22 cellular contexts compared by ENCODE assay signal in genomic region chrX:43165343-43165920, GRCh38.
DNase-seq lines count a peak whose midpoint lies in the region; ATAC-seq lines count a peak whose summit lies in the region.
"Had no signal": no experiment of that assay in that cellular context is flagged by ENCODE, and none has a peak within 500 bp of the region (broad histone marks: within the 10 kb centered on the region; RNA-seq: fewer than 3 reads in every experiment).

No MANE protein-coding gene starts in this region.

- peaks cover 4% of the 10 kb centered on the region for H3K9me3 Mint-ChIP-seq in activated T-cell treated with anti-CD3 and anti-CD28 coated beads, Interleukin-2, amount 50 U/mL, for 4 hours
- H3K9me3 Mint-ChIP-seq in stimulated activated naive CD8-positive, alpha-beta T cell treated with anti-CD3 and anti-CD28 coated beads, Interleukin-15, Interleukin-2, amounts not matched to agents 100 ng/mL and 50 ng/mL, for 24 hours = peaks cover 4% of the 10 kb centered on the region

- H3K4me1 Mint-ChIP-seq in activated T-cell treated with anti-CD3 and anti-CD28 coated beads, Interleukin-2, amount 50 U/mL, for 4 hours (ENCODE audit: low read depth) = peaks cover 13% of the 10 kb centered on the region
- peaks cover 14% of the 10 kb centered on the region for H3K4me1 Mint-ChIP-seq in stimulated activated naive CD8-positive, alpha-beta T cell treated with anti-CD3 and anti-CD28 coated beads, Interleukin-15, Interleukin-2, amounts not matched to agents 100 ng/mL and 50 ng/mL, for 24 hours (ENCODE audit: low read depth)

- no peaks in the 10 kb centered on the region for H3K36me3 Mint-ChIP-seq in activated T-cell treated with anti-CD3 and anti-CD28 coated beads, Interleukin-2, amount 50 U/mL, for 4 hours (ENCODE audit: insufficient read depth)
- H3K36me3 Mint-ChIP-seq in stimulated activated naive CD8-positive, alpha-beta T cell treated with anti-CD3 and anti-CD28 coated beads, Interleukin-15, Interleukin-2, amounts not matched to agents 100 ng/mL and 50 ng/mL, for 24 hours (ENCODE audit: low read depth) = no peaks in the 10 kb centered on the region

- DNase-seq in activated T-cell treated with anti-CD3 and anti-CD28 coated beads for 48 hours (ENCODE audit: low read depth) (peak; percentile 1), activated T-cell treated with anti-CD3 and anti-CD28 coated beads for 4 hours (no peak), Ammon's horn (ENCODE audit: low spot score) (no peak), LoVo (ENCODE audit: low spot score) (no peak)
- no peak for DNase-seq in activated T-cell treated with anti-CD3 and anti-CD28 coated beads, Interleukin-2, amount 50 U/mL, for 4 hours
- peak; percentile 24 for DNase-seq in stimulated activated CD4-positive, alpha-beta T cell treated with anti-CD3 and anti-CD28 coated beads, Interleukin-15, amount 100 ng/mL, for 24 hours
- DNase-seq: dermis blood vessel endothelial cell, DMS79, gastrocnemius medialis, GDM1, H9, left cardiac atrium, NCI-H1105 treated with DMSO at 0.1 percent for 48 hours, NCI-H1930, NCI-H524, ovary, small intestine, T-helper 17 cell, trophoblast cell had no signal

- ATAC-seq in activated T-cell treated with anti-CD3 and anti-CD28 coated beads, Interleukin-2, amount 50 U/mL, for 4 hours = peak; percentile 73 to 86
- ATAC-seq: gastrocnemius medialis, left cardiac atrium, Right ventricle myocardium inferior, SK-N-SH treated with all-trans-retinoic acid at 6 μM for 48 hours, T-helper 17 cell had no signal

- H3K27me3 Mint-ChIP-seq in activated T-cell treated with anti-CD3 and anti-CD28 coated beads, Interleukin-2, amount 50 U/mL, for 4 hours (ENCODE audit: low read depth) = no peaks in the 10 kb centered on the region
- no peaks in the 10 kb centered on the region for H3K27me3 Mint-ChIP-seq in stimulated activated naive CD8-positive, alpha-beta T cell treated with anti-CD3 and anti-CD28 coated beads, Interleukin-15, Interleukin-2, amounts not matched to agents 100 ng/mL and 50 ng/mL, for 24 hours
- H3K27me3 Mint-ChIP-seq: T-helper 17 cell had no signal

- H3K27ac Mint-ChIP-seq in stimulated activated naive CD8-positive, alpha-beta T cell treated with anti-CD3 and anti-CD28 coated beads, Interleukin-15, Interleukin-2, amounts not matched to agents 100 ng/mL and 50 ng/mL, for 24 hours = peak overlapping the region; percentile 55
- H3K27ac Mint-ChIP-seq: T-helper 17 cell had no signal

- H3K4me3 Mint-ChIP-seq in activated T-cell treated with anti-CD3 and anti-CD28 coated beads, Interleukin-2, amount 50 U/mL, for 4 hours = no peak overlapping the region
- peak overlapping the region; percentile 30 for H3K4me3 Mint-ChIP-seq in stimulated activated naive CD8-positive, alpha-beta T cell treated with anti-CD3 and anti-CD28 coated beads, Interleukin-15, Interleukin-2, amounts not matched to agents 100 ng/mL and 50 ng/mL, for 24 hours
- H3K4me3 Mint-ChIP-seq: H9, T-helper 17 cell had no signal

Comparison
In these comparisons a context has a peak if more than half of its experiments do, and no peak if none do; other contexts are left out.
1. DNase-seq: peak in activated T-cell treated with anti-CD3 and anti-CD28 coated beads for 48 hours (single experiment) and stimulated activated CD4-positive, alpha-beta T cell treated with anti-CD3 and anti-CD28 coated beads, Interleukin-15, amount 100 ng/mL, for 24 hours (single experiment); none in activated T-cell treated with anti-CD3 and anti-CD28 coated beads for 4 hours (single experiment), activated T-cell treated with anti-CD3 and anti-CD28 coated beads, Interleukin-2, amount 50 U/mL, for 4 hours (single experiment), Ammon's horn (single experiment) and LoVo (single experiment).